ENCODE assay signal across 10 cellular contexts in the genomic region with DNA sequence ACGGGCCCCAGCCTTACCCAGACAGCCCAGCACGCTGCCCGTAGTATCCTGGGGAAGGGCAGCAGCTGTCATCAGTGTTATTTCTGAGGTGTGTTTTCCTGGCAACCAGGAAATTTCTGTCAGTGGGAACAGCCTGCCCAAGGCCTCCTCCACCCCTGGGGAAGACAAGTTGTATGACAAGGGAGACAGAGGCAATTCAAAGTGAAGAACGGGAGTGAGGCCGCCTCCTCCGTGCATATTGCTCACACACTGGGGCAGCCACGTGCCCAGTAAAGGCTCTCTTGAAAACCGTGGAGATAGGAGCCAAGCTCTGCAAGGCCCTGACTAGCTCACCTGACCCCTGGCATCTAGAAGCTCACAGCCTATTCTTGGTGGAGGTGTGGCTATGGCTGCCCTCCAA. TPM values are rescaled to one million over a fixed set of nuclear protein-coding genes. Genes with fewer than 3 reads are reported as not detected.
DNase-seq lines count a peak whose midpoint lies in the region; ATAC-seq and TF ChIP-seq lines count a peak whose summit lies in the region.
"Had no signal": no experiment of that assay in that cellular context is flagged by ENCODE, and none has a peak within 500 bp of the region (broad histone marks: within the 10 kb centered on the region; RNA-seq: fewer than 3 reads in every experiment).

No MANE protein-coding gene starts in this region.

- H3K27me3 ChIP-seq in cardiac muscle cell = no peaks in the 10 kb centered on the region
- no peaks in the 10 kb centered on the region for H3K27me3 ChIP-seq in endodermal cell (ENCODE audit: control insufficient read depth, insufficient read depth, low read length, poor library complexity, severe bottlenecking)
- H3K27me3 ChIP-seq: tibial artery had no signal

- no peaks in the 10 kb centered on the region for H3K9me3 Mint-ChIP-seq in activated T-helper 17 cell treated with anti-CD3 and anti-CD28 coated beads, Interleukin-2, amount 50 U/mL, for 72 hours
- H3K9me3 Mint-ChIP-seq in osteocyte (ENCODE audit: unreplicated experiment) = no peaks in the 10 kb centered on the region
- no peaks in the 10 kb centered on the region for H3K9me3 Mint-ChIP-seq in endodermal cell

- peak overlapping the region; percentile 24 for H3K27ac ChIP-seq in cardiac muscle cell
- no peak overlapping the region for H3K27ac ChIP-seq in endodermal cell (ENCODE audit: low read depth, low read length)
- H3K27ac ChIP-seq: tibial artery had no signal

- H3K36me3 ChIP-seq in cardiac muscle cell = no peaks in the 10 kb centered on the region
- H3K36me3 ChIP-seq in endodermal cell (ENCODE audit: control insufficient read depth, insufficient read depth, low read length) = peaks cover 5% of the 10 kb centered on the region
- H3K36me3 ChIP-seq: tibial artery had no signal

- no peak overlapping the region for H3K9ac ChIP-seq in endodermal cell (ENCODE audit: extremely low read depth, low read length, poor library complexity, severe bottlenecking)

- no peaks in the 10 kb centered on the region for H3K27me3 Mint-ChIP-seq in activated T-helper 17 cell treated with anti-CD3 and anti-CD28 coated beads, Interleukin-2, amount 50 U/mL, for 72 hours
- H3K27me3 Mint-ChIP-seq in osteocyte (ENCODE audit: unreplicated experiment) = no peaks in the 10 kb centered on the region
- peaks cover 8% of the 10 kb centered on the region for H3K27me3 Mint-ChIP-seq in endodermal cell (ENCODE audit: insufficient read depth)

- H3K36me3 Mint-ChIP-seq in activated T-helper 17 cell treated with anti-CD3 and anti-CD28 coated beads, Interleukin-2, amount 50 U/mL, for 72 hours (ENCODE audit: low read depth) = no peaks in the 10 kb centered on the region
- H3K36me3 Mint-ChIP-seq in osteocyte (ENCODE audit: unreplicated experiment) = no peaks in the 10 kb centered on the region
- peaks cover under 1% of the 10 kb centered on the region for H3K36me3 Mint-ChIP-seq in endodermal cell (ENCODE audit: low read depth)

- ATAC-seq in activated T-helper 17 cell treated with anti-CD3 and anti-CD28 coated beads, Interleukin-2, amount 50 U/mL, for 72 hours (replicated peaks) = no peak
- ATAC-seq in GM21529 (IDR thresholded peaks at IDR 0.05; ENCODE audit: unreplicated experiment) = no peak
- ATAC-seq in HG03439 (IDR thresholded peaks at IDR 0.05; ENCODE audit: unreplicated experiment) = no peak

- no peak for TF ChIP-seq CTCF in cardiac muscle cell (IDR thresholded peaks at IDR 0.05; ENCODE audit: low read depth, low read length)
- TF ChIP-seq CTCF in osteocyte (IDR thresholded peaks at IDR 0.05) = no peak
- no peak for TF ChIP-seq CTCF in endodermal cell (conservative IDR thresholded peaks at IDR 0.05)

- H3K4me1 Mint-ChIP-seq in activated T-helper 17 cell treated with anti-CD3 and anti-CD28 coated beads, Interleukin-2, amount 50 U/mL, for 72 hours = peaks cover 7% of the 10 kb centered on the region
- H3K4me1 Mint-ChIP-seq in osteocyte (ENCODE audit: unreplicated experiment) = peaks cover 64% of the 10 kb centered on the region
- H3K4me1 Mint-ChIP-seq in endodermal cell = peaks cover 20% of the 10 kb centered on the region

- H3K4me1 ChIP-seq in cardiac muscle cell (ENCODE audit: low read depth) = peaks cover 31% of the 10 kb centered on the region
- H3K4me1 ChIP-seq in endodermal cell (ENCODE audit: control insufficient read depth, insufficient read depth, low read length) = peaks cover 25% of the 10 kb centered on the region

- 85% methylated on average over 8 of the region's 8 CpGs for WGBS in endodermal cell (ENCODE audit: insufficient coverage in 1 of 2, insufficient read length in 1 of 2), 2 experiments

- DNase-seq in COLO668 (lab: John Stamatoyannopoulos, UW; ENCODE audit: unreplicated experiment) = peak; percentile 27
- DNase-seq in cardiac muscle cell (ENCODE audit: low read depth in 1 of 2, low spot score in 1 of 2) = no peak
- DNase-seq in osteocyte (ENCODE audit: extremely low spot score, unreplicated experiment) = no peak
- DNase-seq in retina = no peak
- DNase-seq in endodermal cell = no peak
- DNase-seq: tibial artery had no signal

- H3K4me3 ChIP-seq in cardiac muscle cell (no peak overlapping the region), endodermal cell (ENCODE audit: low read length) (no peak overlapping the region)
- H3K4me3 ChIP-seq: K562, tibial artery had no signal

- H3K9me3 ChIP-seq in cardiac muscle cell (ENCODE audit: low read depth) (no peaks in the 10 kb centered on the region), endodermal cell (ENCODE audit: control insufficient read depth, low read length) (no peaks in the 10 kb centered on the region)
- H3K9me3 ChIP-seq: tibial artery had no signal

- peak overlapping the region; percentile 71 for H3K27ac Mint-ChIP-seq in activated T-helper 17 cell treated with anti-CD3 and anti-CD28 coated beads, Interleukin-2, amount 50 U/mL, for 72 hours
- H3K27ac Mint-ChIP-seq in osteocyte (ENCODE audit: unreplicated experiment) (peak overlapping the region; percentile 75), endodermal cell (no peak overlapping the region)

- H3K4me3 Mint-ChIP-seq in activated T-helper 17 cell treated with anti-CD3 and anti-CD28 coated beads, Interleukin-2, amount 50 U/mL, for 72 hours = no peak overlapping the region
- H3K4me3 Mint-ChIP-seq in osteocyte (ENCODE audit: unreplicated experiment) (no peak overlapping the region), endodermal cell (no peak overlapping the region)

RNA-seq across cellular contexts. Expression of a gene that starts 57.6 kb away (rescaled TPM):
- 10 to 100 TPM in 1 of 2 donors, 1 to 10 TPM in 1; 7.0 to 16.0 TPM for total RNA-seq in activated T-helper 17 cell treated with anti-CD3 and anti-CD28 coated beads, Interleukin-2, amount 50 U/mL, for 72 hours
- total RNA-seq in cardiac muscle cell (29.7 and 46.2 TPM in 2 replicates), osteocyte (40.0 and 40.1 TPM in 2 replicates), endodermal cell (10 to 100 TPM; 35.9 to 42.9 TPM)
- 19.9 and 20.2 TPM in 2 replicates for polyA plus RNA-seq in cardiac muscle cell
- 34.4 TPM for polyA plus RNA-seq in endodermal cell (2013, experiment 1 of 2)
- polyA plus RNA-seq in endodermal cell (2013, experiment 2 of 2) = 37.1 TPM
